Comparison of ENCODE assay signal across 22 cellular contexts in genomic region chr6:44558315-44559227, GRCh38.
DNase-seq lines count a peak whose midpoint lies in the region; ATAC-seq and TF ChIP-seq lines count a peak whose summit lies in the region.
"Had no signal": no experiment of that assay in that cellular context is flagged by ENCODE, and none has a peak within 500 bp of the region (broad histone marks: within the 10 kb centered on the region; RNA-seq: fewer than 3 reads in every experiment).

No MANE protein-coding gene starts in this region.

- no peak overlapping the region for H3K27ac Mint-ChIP-seq in GM23338
- peak overlapping the region; percentile 67 for H3K27ac Mint-ChIP-seq in chondrocyte (ENCODE audit: unreplicated experiment)
- H3K27ac Mint-ChIP-seq: activated naive CD4-positive, alpha-beta T cell treated with anti-CD3 and anti-CD28 coated beads for 36 hours; activated T-cell treated with anti-CD3 and anti-CD28 coated beads, Interleukin-2, amount 50 U/mL, for 72 hours; CD4-positive, CD25-positive, alpha-beta regulatory T cell; naive thymus-derived CD4-positive, alpha-beta T cell had no signal

- H3K27me3 ChIP-seq in GM23338 (ENCODE audit: insufficient read depth) (no peaks in the 10 kb centered on the region), osteoblast (ENCODE audit: insufficient read depth, low read length) (peaks cover 23% of the 10 kb centered on the region)
- H3K27me3 ChIP-seq: ovary had no signal

- no peak for DNase-seq in GM23338 (ENCODE audit: low spot score)
- no peak for DNase-seq in chondrocyte (ENCODE audit: low spot score)
- peak; percentile 1 for DNase-seq in osteoblast (ENCODE audit: insufficient read length, low spot score, missing footprints)
- DNase-seq in inferior parietal cortex (ENCODE audit: extremely low spot score) = no peak
- DNase-seq in DMS153 treated with DMSO at 0.1 percent for 48 hours (lab: John Stamatoyannopoulos, UW; ENCODE audit: unreplicated experiment) = no peak
- DNase-seq: activated CD4-positive, alpha-beta T cell treated with anti-CD3 and anti-CD28 coated beads for 4 hours; activated naive CD4-positive, alpha-beta T cell treated with anti-CD3 and anti-CD28 coated beads for 36 hours; activated T-cell treated with anti-CD3 and anti-CD28 coated beads, Interleukin-2, amount 50 U/mL, for 72 hours; aorta; CD4-positive, CD25-positive, alpha-beta regulatory T cell; cerebellar nuclear complex; effector memory CD4-positive, alpha-beta T cell; mesendoderm; MM.1S; naive thymus-derived CD4-positive, alpha-beta T cell; NCI-H526 treated with DMSO at 0.1 percent for 48 hours; ovary; SIG-M5; uterus had no signal

- TF ChIP-seq CTCF in C4-2B (conservative IDR thresholded peaks at IDR 0.05) (no peak), GM23338 (conservative IDR thresholded peaks at IDR 0.05; ENCODE audit: low read depth in 2 of 2) (no peak), chondrocyte (IDR thresholded peaks at IDR 0.05) (no peak), osteoblast (IDR thresholded peaks at IDR 0.05; ENCODE audit: extremely low read depth, low read depth, low read length) (no peak)

- no peaks in the 10 kb centered on the region for H3K36me3 ChIP-seq in GM23338 (ENCODE audit: insufficient read depth)
- H3K36me3 ChIP-seq in osteoblast (ENCODE audit: insufficient read depth, low read length) = no peaks in the 10 kb centered on the region
- H3K36me3 ChIP-seq: ovary, uterus had no signal

- ATAC-seq in GM23338 = no peak
- no peak for ATAC-seq in HG02852 (IDR thresholded peaks at IDR 0.05; ENCODE audit: unreplicated experiment)
- ATAC-seq: activated T-cell treated with anti-CD3 and anti-CD28 coated beads, Interleukin-2, amount 50 U/mL, for 72 hours; esophagus mucosa; naive thymus-derived CD4-positive, alpha-beta T cell had no signal

- H3K4me3 ChIP-seq in GM23338 (no peak overlapping the region), osteoblast (ENCODE audit: insufficient read depth, low read length) (no peak overlapping the region)
- H3K4me3 ChIP-seq: ovary, uterus had no signal

- H3K4me2 ChIP-seq in GM23338 = no peak overlapping the region
- H3K4me2 ChIP-seq in osteoblast (ENCODE audit: insufficient read depth, low read length) = no peak overlapping the region

- peaks cover 15% of the 10 kb centered on the region for H3K4me1 ChIP-seq in GM23338 (ENCODE audit: insufficient read depth)
- peaks cover 4% of the 10 kb centered on the region for H3K4me1 ChIP-seq in osteoblast (ENCODE audit: insufficient read depth, low read length)
- H3K4me1 ChIP-seq: uterus had no signal

- H3F3A ChIP-seq in GM23338 (replicated peaks; ENCODE audit: low read depth) = no peaks in the 10 kb centered on the region

- H4K20me1 ChIP-seq in GM23338 (replicated peaks; ENCODE audit: insufficient read depth) (no peaks in the 10 kb centered on the region), osteoblast (ENCODE audit: insufficient read depth, low read length) (no peaks in the 10 kb centered on the region)

- H3K4me1 Mint-ChIP-seq in GM23338 = peaks cover 24% of the 10 kb centered on the region
- peaks cover 23% of the 10 kb centered on the region for H3K4me1 Mint-ChIP-seq in chondrocyte (ENCODE audit: low read depth)

- no peak overlapping the region for H3K4me3 Mint-ChIP-seq in GM23338
- H3K4me3 Mint-ChIP-seq in chondrocyte (ENCODE audit: unreplicated experiment) = no peak overlapping the region
- H3K4me3 Mint-ChIP-seq: activated naive CD4-positive, alpha-beta T cell treated with anti-CD3 and anti-CD28 coated beads for 36 hours; activated T-cell treated with anti-CD3 and anti-CD28 coated beads, Interleukin-2, amount 50 U/mL, for 72 hours; CD4-positive, CD25-positive, alpha-beta regulatory T cell; naive thymus-derived CD4-positive, alpha-beta T cell had no signal

- H3K79me2 ChIP-seq in GM23338 (replicated peaks; ENCODE audit: insufficient read depth) = no peaks in the 10 kb centered on the region
- H3K79me2 ChIP-seq in osteoblast (ENCODE audit: insufficient read depth, low read length) = no peaks in the 10 kb centered on the region

- H3K9me2 ChIP-seq in GM23338 (ENCODE audit: insufficient read depth) = 0 out of 2 replicates have a peak, but pooled peaks cover 3% of the 10 kb centered on the region

- H2AFZ ChIP-seq in GM23338 (peak overlapping the region; percentile 43; the same call in 1 of the 2 replicates), osteoblast (ENCODE audit: low read length) (no peak overlapping the region)

- H3K27me3 Mint-ChIP-seq in GM23338 (ENCODE audit: insufficient read depth, low read depth, poor library complexity) (peaks cover 8% of the 10 kb centered on the region), chondrocyte (ENCODE audit: low read depth) (no peaks in the 10 kb centered on the region)

- H3K9me3 Mint-ChIP-seq in GM23338 (no peaks in the 10 kb centered on the region), chondrocyte (ENCODE audit: low read depth) (no peaks in the 10 kb centered on the region)
- H3K9me3 Mint-ChIP-seq: activated naive CD4-positive, alpha-beta T cell treated with anti-CD3 and anti-CD28 coated beads for 36 hours; activated T-cell treated with anti-CD3 and anti-CD28 coated beads, Interleukin-2, amount 50 U/mL, for 72 hours; naive thymus-derived CD4-positive, alpha-beta T cell had no signal

- H3K27ac ChIP-seq in C4-2B = peak overlapping the region; percentile 51
- H3K27ac ChIP-seq in GM23338 (ENCODE audit: low read depth) = no peak overlapping the region
- H3K27ac ChIP-seq in osteoblast (ENCODE audit: low read depth, low read length) = no peak overlapping the region
- H3K27ac ChIP-seq: ovary had no signal

- no peaks in the 10 kb centered on the region for H3K9me3 ChIP-seq in osteoblast (ENCODE audit: low read depth, low read length)
- H3K9me3 ChIP-seq: ovary, uterus had no signal

- no peaks in the 10 kb centered on the region for H3K36me3 Mint-ChIP-seq in GM23338 (ENCODE audit: low read depth)
- no peaks in the 10 kb centered on the region for H3K36me3 Mint-ChIP-seq in chondrocyte (ENCODE audit: low read depth)
- H3K36me3 Mint-ChIP-seq: CD4-positive, CD25-positive, alpha-beta regulatory T cell had no signal

TF ChIP-seq in GM23338, 12 proteins besides CTCF, POLR2A, EP300 and RAD21:
- TF ChIP-seq EZH2phosphoT487 (IDR thresholded peaks at IDR 0.05; ENCODE audit: unreplicated experiment) (no peak), ZNF331 (CRISPR knock-in tag; IDR thresholded peaks at IDR 0.05; ENCODE audit: low read depth) (no peak), ETS1 (IDR thresholded peaks at IDR 0.05) (no peak), POLR2AphosphoS5 (IDR thresholded peaks at IDR 0.05; ENCODE audit: low read depth) (no peak)
TF ChIP-seq in GM23338: peak in this region for 0.
